ENCODE assay signal across 6 cellular contexts in genomic region chr6:77979204-77979603, GRCh38.
"Had no signal": no experiment of that assay in that cellular context is flagged by ENCODE, and none has a peak within 500 bp of the region (broad histone marks: within the 10 kb centered on the region; RNA-seq: fewer than 3 reads in every experiment).

No MANE protein-coding gene starts in this region.

- DNase-seq: Karpas-422, KBM-7, KG1 had no signal

- H3K4me2 ChIP-seq: KMS-11 had no signal

- H3K9ac ChIP-seq: KMS-11 had no signal

- H3K27ac ChIP-seq: HL-60, KMS-11 had no signal

- FAIRE-seq: HTR-8/SVneo had no signal
